ENCODE assay signal across 21 cellular contexts in genomic region chr5:30838936-30839511, GRCh38.
"Had no signal": no experiment of that assay in that cellular context is flagged by ENCODE, and none has a peak within 500 bp of the region (broad histone marks: within the 10 kb centered on the region; RNA-seq: fewer than 3 reads in every experiment).

No MANE protein-coding gene starts in this region.

- H3K27ac ChIP-seq: pancreas, skin epidermis, tibial nerve, uterus had no signal

- H3K4me1 ChIP-seq: pancreas, tibial nerve, uterus had no signal

- H3K27ac Mint-ChIP-seq: activated CD4-positive, alpha-beta T cell treated with anti-CD3 and anti-CD28 coated beads, Interleukin-2, amount 10 ng/mL, durations not matched to agents 7 days and 5 days; activated naive CD8-positive, alpha-beta T cell; activated T-cell treated with anti-CD3 and anti-CD28 coated beads, Interleukin-2, amount 50 U/mL, for 72 hours; immature natural killer cell; naive thymus-derived CD4-positive, alpha-beta T cell; stimulated activated naive B cell treated with anti-CD40 and anti-IgM and Interleukin-4, amounts not matched to agents 10 μg/mL and 1 μg/mL and 100 μg/mL, for 72 hours had no signal

- H3K27me3 ChIP-seq: pancreas, tibial nerve, uterus had no signal

- H3K9me3 ChIP-seq: mucosa of descending colon, pancreas, tibial nerve, uterus had no signal

- ATAC-seq: activated T-cell treated with anti-CD3 and anti-CD28 coated beads, Interleukin-2, amount 50 U/mL, for 72 hours; left colon; mucosa of descending colon; naive thymus-derived CD4-positive, alpha-beta T cell; pancreas; stimulated activated naive B cell treated with anti-CD40 and anti-IgM and Interleukin-4, amounts not matched to agents 10 μg/mL and 1 μg/mL and 100 μg/mL, for 72 hours had no signal

- H3K27me3 Mint-ChIP-seq: activated CD4-positive, alpha-beta T cell treated with anti-CD3 and anti-CD28 coated beads, Interleukin-2, amount 10 ng/mL, durations not matched to agents 7 days and 5 days; activated naive CD8-positive, alpha-beta T cell; naive thymus-derived CD4-positive, alpha-beta T cell; stimulated activated naive B cell treated with anti-CD40 and anti-IgM and Interleukin-4, amounts not matched to agents 10 μg/mL and 1 μg/mL and 100 μg/mL, for 72 hours had no signal

- H3K4me3 ChIP-seq: mucosa of descending colon, pancreas, skin epidermis, tibial nerve, uterus had no signal

- H3K4me1 Mint-ChIP-seq: activated CD4-positive, alpha-beta T cell treated with anti-CD3 and anti-CD28 coated beads, Interleukin-2, amount 10 ng/mL, durations not matched to agents 7 days and 5 days; immature natural killer cell; naive thymus-derived CD4-positive, alpha-beta T cell; stimulated activated naive B cell treated with anti-CD40 and anti-IgM and Interleukin-4, amounts not matched to agents 10 μg/mL and 1 μg/mL and 100 μg/mL, for 72 hours had no signal

- H3K36me3 ChIP-seq: pancreas, tibial nerve, uterus had no signal

- DNase-seq: activated CD4-positive, alpha-beta T cell treated with anti-CD3 and anti-CD28 coated beads, Interleukin-2, amount 10 ng/mL, durations not matched to agents 7 days and 5 days; activated CD8-positive, alpha-beta memory T cell treated with anti-CD3 and anti-CD28 coated beads, Interleukin-2, amount 50 U/mL, for 48 hours; activated gamma-delta T cell treated with Interleukin-2 at 50 U/mL for 16 hours; activated T-cell treated with anti-CD3 and anti-CD28 coated beads, Interleukin-2, amount 50 U/mL, for 72 hours; amygdala; cerebellar nuclear complex; effector CD8-positive, alpha-beta T cell; foreskin fibroblast; immature natural killer cell; left colon; mammary epithelial cell; mucosa of descending colon; naive thymus-derived CD4-positive, alpha-beta T cell; pancreas; stimulated activated CD4-positive, alpha-beta T cell treated with anti-CD3 and anti-CD28 coated beads, Interleukin-15, amount 100 ng/mL, for 24 hours; stimulated activated CD4-positive, alpha-beta T cell treated with anti-CD3 and anti-CD28 coated beads, Interleukin-4, amount 100 ng/mL, for 1 hour; stimulated activated naive B cell treated with anti-CD40 and anti-IgM and Interleukin-4, amounts not matched to agents 10 μg/mL and 1 μg/mL and 100 μg/mL, for 72 hours; uterus had no signal

- H3K36me3 Mint-ChIP-seq: activated naive CD8-positive, alpha-beta T cell; immature natural killer cell; stimulated activated naive B cell treated with anti-CD40 and anti-IgM and Interleukin-4, amounts not matched to agents 10 μg/mL and 1 μg/mL and 100 μg/mL, for 72 hours had no signal

- H3K4me3 Mint-ChIP-seq: activated CD4-positive, alpha-beta T cell treated with anti-CD3 and anti-CD28 coated beads, Interleukin-2, amount 10 ng/mL, durations not matched to agents 7 days and 5 days; activated naive CD8-positive, alpha-beta T cell; activated T-cell treated with anti-CD3 and anti-CD28 coated beads, Interleukin-2, amount 50 U/mL, for 72 hours; immature natural killer cell; naive thymus-derived CD4-positive, alpha-beta T cell; stimulated activated naive B cell treated with anti-CD40 and anti-IgM and Interleukin-4, amounts not matched to agents 10 μg/mL and 1 μg/mL and 100 μg/mL, for 72 hours had no signal
